In the genomic region with DNA sequence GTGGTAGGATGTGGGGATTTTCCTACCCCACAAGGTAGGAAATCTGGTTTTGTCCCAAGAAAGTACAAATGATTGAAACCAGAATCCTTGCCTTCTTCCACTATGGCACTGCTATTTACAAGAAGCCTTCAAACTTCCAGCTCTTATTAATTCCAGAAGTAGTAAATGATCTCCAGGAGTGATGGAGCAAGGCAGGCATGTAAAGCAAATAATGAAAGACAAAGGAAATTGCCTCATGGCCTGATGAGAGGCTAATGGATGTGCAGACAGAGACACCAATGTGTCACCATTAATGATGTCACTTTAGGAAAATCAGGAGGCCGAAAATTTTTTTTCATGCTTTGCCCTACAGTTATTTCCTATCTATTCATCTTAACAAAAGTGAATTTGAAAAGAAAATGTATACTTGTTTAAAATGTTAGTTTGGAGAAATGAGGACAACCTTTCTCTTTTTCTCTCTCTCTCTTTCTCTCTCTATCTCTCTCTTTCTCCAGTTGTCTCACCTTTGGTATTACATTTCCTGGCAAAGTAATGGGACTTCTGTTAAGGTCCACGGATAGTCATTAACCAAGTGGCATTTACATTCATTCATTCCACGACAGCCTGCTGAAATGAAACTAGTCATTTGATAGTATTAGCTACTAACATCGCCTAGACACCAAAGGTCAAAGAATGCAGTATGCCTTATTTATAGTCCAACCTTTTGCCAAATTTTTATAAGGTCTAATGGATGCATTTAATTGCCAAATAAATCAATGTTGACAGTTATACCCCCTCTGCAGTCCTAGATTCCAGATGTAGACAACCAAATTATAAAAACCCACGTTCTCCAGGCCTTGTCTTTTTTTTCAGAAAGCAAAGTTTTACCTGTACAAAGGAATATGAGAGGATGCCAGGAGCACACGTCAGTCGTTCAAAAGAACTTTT, we compare ENCODE assay signal across 2 cellular contexts.
A peak's percentile ranks its signal among the peaks of the same experiment; 100 is the strongest.
TF ChIP-seq lines count a peak whose summit lies in the region.

No MANE protein-coding gene starts in this region.

TF ChIP-seq in IMR-90, 13 proteins besides CTCF, POLR2A, EP300 and RAD21:
- TF ChIP-seq CEBPB (IDR thresholded peaks at IDR 0.05; ENCODE audit: low read depth, low read length) (peak; percentile 55; the same call in 1 of the 2 replicates), SMC3 (IDR thresholded peaks at IDR 0.05; ENCODE audit: low read depth, low read length) (no peak)
TF ChIP-seq in IMR-90: peak in this region for 1.

TF ChIP-seq in endothelial cell of umbilical vein, 7 proteins besides CTCF, POLR2A, EP300 and RAD21:
- TF ChIP-seq FOS (IDR thresholded peaks at IDR 0.05; ENCODE audit: borderline replicate concordance, insufficient read depth, low read length), result no peak
- no peak for TF ChIP-seq MYC (IDR thresholded peaks at IDR 0.05; ENCODE audit: low read depth, low read length)
- TF ChIP-seq, protein P1, sequence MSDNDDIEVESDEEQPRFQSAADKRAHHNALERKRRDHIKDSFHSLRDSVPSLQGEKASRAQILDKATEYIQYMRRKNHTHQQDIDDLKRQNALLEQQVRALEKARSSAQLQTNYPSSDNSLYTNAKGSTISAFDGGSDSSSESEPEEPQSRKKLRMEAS (IDR thresholded peaks at IDR 0.05; ENCODE audit: insufficient read depth, insufficient read length), result no peak
- no peak for TF ChIP-seq POLR2AphosphoS5 (IDR thresholded peaks at IDR 0.05; ENCODE audit: insufficient read depth, low read depth, low read length)
- no peak for TF ChIP-seq JUN (IDR thresholded peaks at IDR 0.05; ENCODE audit: borderline replicate concordance, insufficient read depth, insufficient read length, low read depth)
- no peak for TF ChIP-seq EZH2 (IDR thresholded peaks at IDR 0.05; ENCODE audit: borderline replicate concordance, low read depth, low read length, severe bottlenecking)
- TF ChIP-seq GATA2 (IDR thresholded peaks at IDR 0.05; ENCODE audit: insufficient read depth, insufficient read length, low read depth, low read length), result no peak
